8 cellular contexts compared by ENCODE assay signal in the genomic region with DNA sequence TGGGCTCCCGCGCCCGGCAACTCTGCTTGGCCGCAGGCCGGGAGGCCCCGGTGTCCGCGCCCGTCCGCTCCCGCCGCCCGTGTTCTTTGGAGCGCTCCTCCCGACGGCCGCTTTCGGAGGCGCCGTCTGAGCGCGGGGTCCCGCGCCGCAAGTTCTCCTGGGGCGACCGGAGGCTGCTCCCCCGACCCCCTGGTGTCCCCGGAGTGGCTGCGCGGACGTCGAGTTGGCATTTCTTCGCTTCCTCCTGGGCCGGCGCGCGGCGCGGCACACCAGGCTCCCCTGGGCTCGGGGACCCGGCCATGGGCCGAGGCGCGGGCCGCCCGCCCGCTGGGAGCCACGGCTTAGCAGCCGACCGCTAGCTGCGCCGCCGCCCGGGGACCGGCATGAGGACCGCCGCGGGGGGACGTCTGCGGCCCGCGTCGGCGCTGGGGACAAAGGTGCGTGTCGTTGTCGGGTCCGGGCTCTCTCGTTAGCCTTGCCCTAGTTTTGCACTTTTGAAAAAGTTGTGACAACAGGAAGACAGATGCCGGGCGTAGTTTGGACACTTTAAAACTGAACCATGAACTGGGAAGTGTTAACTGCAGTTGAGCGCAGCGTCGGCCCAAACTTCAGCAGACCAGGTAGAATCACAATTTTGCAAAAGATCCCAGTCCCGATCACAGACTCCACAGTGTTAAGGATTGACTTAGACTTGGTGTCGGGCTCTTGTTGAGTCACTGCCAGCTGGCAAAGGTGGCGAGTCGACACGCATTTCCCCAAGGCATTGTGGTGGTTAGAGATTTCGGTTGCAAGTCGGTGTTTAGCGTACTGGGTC. TPM values are rescaled to one million over a fixed set of nuclear protein-coding genes. Genes with fewer than 3 reads are reported as not detected.
DNase-seq lines count a peak whose midpoint lies in the region; ATAC-seq and TF ChIP-seq lines count a peak whose summit lies in the region.

No MANE protein-coding gene starts in this region.

- peak overlapping the region; percentile 75 for H3K9ac ChIP-seq in neural progenitor cell

- H3K27me3 ChIP-seq in neural progenitor cell (no peaks in the 10 kb centered on the region), tibial nerve (no peaks in the 10 kb centered on the region)

- H3F3A ChIP-seq in neural progenitor cell (ENCODE audit: low read depth) = peaks cover 25% of the 10 kb centered on the region

- no peaks in the 10 kb centered on the region for H3K9me3 Mint-ChIP-seq in activated T-helper 17 cell treated with anti-CD3 and anti-CD28 coated beads, Interleukin-2, amount 50 U/mL, for 72 hours
- no peaks in the 10 kb centered on the region for H3K9me3 Mint-ChIP-seq in neural progenitor cell

- 0% methylated on average over 53 to 77 of the region's 83 CpGs for WGBS in tibial nerve, 2 donors

- H3K4me1 ChIP-seq in neural progenitor cell (peaks cover 27% of the 10 kb centered on the region), tibial nerve (peaks cover 0 to 63% (median 40%) of the 10 kb centered on the region in 4 donors)

- TF ChIP-seq CTCF in fibroblast of villous mesenchyme (IDR thresholded peaks at IDR 0.05; ENCODE audit: insufficient read depth, low read depth, low read length) (no peak), neural progenitor cell (IDR thresholded peaks at IDR 0.05) (no peak), tibial nerve (IDR thresholded peaks at IDR 0.05) (no peak)

- no peak for TF ChIP-seq POLR2A in tibial nerve (IDR thresholded peaks at IDR 0.05)

- H3K27me3 Mint-ChIP-seq in activated T-helper 17 cell treated with anti-CD3 and anti-CD28 coated beads, Interleukin-2, amount 50 U/mL, for 72 hours = no peaks in the 10 kb centered on the region
- H3K27me3 Mint-ChIP-seq in neural progenitor cell (ENCODE audit: insufficient read depth, low read depth) = no peaks in the 10 kb centered on the region

- H3K36me3 ChIP-seq in neural progenitor cell = peaks cover 5% of the 10 kb centered on the region
- peaks cover 0 to 24% (median 5%) of the 10 kb centered on the region in 3 donors for H3K36me3 ChIP-seq in tibial nerve

- H3K27ac ChIP-seq in neural progenitor cell (peak overlapping the region; percentile 82), tibial nerve (peak overlapping the region; percentile 67 to 99 (median 94))

- peaks cover 91% of the 10 kb centered on the region for H3K79me2 ChIP-seq in neural progenitor cell (ENCODE audit: low read depth)

- H3K27ac Mint-ChIP-seq in activated T-helper 17 cell treated with anti-CD3 and anti-CD28 coated beads, Interleukin-2, amount 50 U/mL, for 72 hours = peak overlapping the region; percentile 85
- H3K27ac Mint-ChIP-seq in neural progenitor cell = no peak overlapping the region

- H3K4me1 Mint-ChIP-seq in activated T-helper 17 cell treated with anti-CD3 and anti-CD28 coated beads, Interleukin-2, amount 50 U/mL, for 72 hours = peaks cover 42% of the 10 kb centered on the region
- H3K4me1 Mint-ChIP-seq in neural progenitor cell = peaks cover 46% of the 10 kb centered on the region

- H3K4me2 ChIP-seq in neural progenitor cell = peak overlapping the region; percentile 85

- DNase-seq in NCI-H82 (lab: John Stamatoyannopoulos, UW) = peak; percentile 40
- no peak for DNase-seq in NCI-H82 treated with DMSO at 0.1 percent for 48 hours (lab: John Stamatoyannopoulos, UW; ENCODE audit: unreplicated experiment)
- DNase-seq in NOMO-1 (lab: John Stamatoyannopoulos, UW; ENCODE audit: unreplicated experiment in 2 of 2) = peak; percentile 45 to 49
- peak; percentile 63 for DNase-seq in fibroblast of villous mesenchyme (ENCODE audit: low read depth)
- DNase-seq in neural progenitor cell (ENCODE audit: low spot score) = peak; percentile 75
- DNase-seq in tibial nerve (ENCODE audit: low spot score in 2 of 2) = peak in 1 of 2 donors; percentile 46

- peak overlapping the region; percentile 87 for H2AFZ ChIP-seq in neural progenitor cell (replicated peaks)

- peak overlapping the region; percentile 90 for H3K4me3 ChIP-seq in fibroblast of villous mesenchyme (ENCODE audit: low read depth, low read length)
- peak overlapping the region; percentile 91 for H3K4me3 ChIP-seq in neural progenitor cell
- peak overlapping the region; percentile 63 to 95 (median 88) for H3K4me3 ChIP-seq in tibial nerve

- no peaks in the 10 kb centered on the region for H3K9me3 ChIP-seq in neural progenitor cell (ENCODE audit: low read depth)
- no peaks in the 10 kb centered on the region for H3K9me3 ChIP-seq in tibial nerve

- H3K4me3 Mint-ChIP-seq in activated T-helper 17 cell treated with anti-CD3 and anti-CD28 coated beads, Interleukin-2, amount 50 U/mL, for 72 hours = peak overlapping the region; percentile 86
- H3K4me3 Mint-ChIP-seq in neural progenitor cell = peak overlapping the region; percentile 94

- ATAC-seq in HG02852 (IDR thresholded peaks at IDR 0.05; ENCODE audit: unreplicated experiment) = peak; percentile 20
- peak; percentile 22 for ATAC-seq in activated T-helper 17 cell treated with anti-CD3 and anti-CD28 coated beads, Interleukin-2, amount 50 U/mL, for 72 hours (replicated peaks)

- peaks cover 65% of the 10 kb centered on the region for H4K20me1 ChIP-seq in neural progenitor cell (ENCODE audit: low read depth)

- H3K36me3 Mint-ChIP-seq in activated T-helper 17 cell treated with anti-CD3 and anti-CD28 coated beads, Interleukin-2, amount 50 U/mL, for 72 hours (ENCODE audit: low read depth) = peaks cover 44% of the 10 kb centered on the region
- H3K36me3 Mint-ChIP-seq in neural progenitor cell = peaks cover 6% of the 10 kb centered on the region

- TF ChIP-seq EP300 in tibial nerve (IDR thresholded peaks at IDR 0.05) = no peak

RNA-seq across cellular contexts. Expression of gene UBN1, which starts 0.7 kb away (rescaled TPM):
- total RNA-seq in activated T-helper 17 cell treated with anti-CD3 and anti-CD28 coated beads, Interleukin-2, amount 50 U/mL, for 72 hours = 10 to 100 TPM; 23.1 to 38.3 TPM
- total RNA-seq in fibroblast of villous mesenchyme (28.1 and 32.2 TPM in 2 replicates), neural progenitor cell (ENCODE audit: low replicate concordance) (28.4 and 32.7 TPM in 2 replicates), tibial nerve (10 to 100 TPM; 24.5 to 47.4 (median 29.2) TPM)

RNA-seq across cellular contexts. Expression of gene GLYR1, which starts 0.9 kb away (rescaled TPM):
- 10 to 100 TPM; 57.8 to 97.2 TPM for total RNA-seq in activated T-helper 17 cell treated with anti-CD3 and anti-CD28 coated beads, Interleukin-2, amount 50 U/mL, for 72 hours
- 45.7 and 60.9 TPM in 2 replicates for total RNA-seq in fibroblast of villous mesenchyme
- 53.0 and 57.0 TPM in 2 replicates for total RNA-seq in neural progenitor cell (ENCODE audit: low replicate concordance)
- 10 to 100 TPM; 42.0 to 59.4 (median 50.9) TPM for total RNA-seq in tibial nerve

RNA-seq across cellular contexts. Expression of gene ROGDI, which starts 45.5 kb away (rescaled TPM):
- 1 to 10 TPM; 8.0 to 8.8 TPM for total RNA-seq in activated T-helper 17 cell treated with anti-CD3 and anti-CD28 coated beads, Interleukin-2, amount 50 U/mL, for 72 hours
- total RNA-seq in fibroblast of villous mesenchyme = 20.7 and 24.5 TPM in 2 replicates
- 22.2 and 49.3 TPM in 2 replicates for total RNA-seq in neural progenitor cell (ENCODE audit: low replicate concordance)
- total RNA-seq in tibial nerve = 10 to 100 TPM; 10.5 to 28.5 (median 16.8) TPM

RNA-seq across cellular contexts. Expression of gene SMIM22, which starts 52.8 kb away (rescaled TPM):
- not detected for total RNA-seq in activated T-helper 17 cell treated with anti-CD3 and anti-CD28 coated beads, Interleukin-2, amount 50 U/mL, for 72 hours
- total RNA-seq in fibroblast of villous mesenchyme (not detected in 2 replicates), neural progenitor cell (ENCODE audit: low replicate concordance) (not detected in 2 replicates), tibial nerve (not detected)

RNA-seq across cellular contexts. Expression of gene SEPTIN12, which starts 59.8 kb away (rescaled TPM):
- total RNA-seq in activated T-helper 17 cell treated with anti-CD3 and anti-CD28 coated beads, Interleukin-2, amount 50 U/mL, for 72 hours = not detected
- total RNA-seq in fibroblast of villous mesenchyme (not detected in 2 replicates), neural progenitor cell (ENCODE audit: low replicate concordance) (not detected in 2 replicates), tibial nerve (not detected)
